In genomic region chr12:121495746-121496145, GRCh38 we compare ENCODE assay signal across 25 cellular contexts.
DNase-seq lines count a peak whose midpoint lies in the region; ATAC-seq and TF ChIP-seq lines count a peak whose summit lies in the region.
"Had no signal": no experiment of that assay in that cellular context is flagged by ENCODE, and none has a peak within 500 bp of the region (broad histone marks: within the 10 kb centered on the region; RNA-seq: fewer than 3 reads in every experiment).

No MANE protein-coding gene starts in this region.

- no peak overlapping the region for H2AFZ ChIP-seq in H9 (ENCODE audit: low read length)
- H2AFZ ChIP-seq in Karpas-422 (ENCODE audit: low read length), result no peak overlapping the region

- H3K27ac Mint-ChIP-seq in H9 (peak overlapping the region in 2 of 3 experiments; percentile 58 to 61; a peak in 2 of 7 replicates), immature natural killer cell (peak overlapping the region in 3 of 6 donors; percentile 7 to 61 (median 20))
- no peak overlapping the region for H3K27ac Mint-ChIP-seq in stimulated activated naive CD8-positive, alpha-beta T cell treated with anti-CD3 and anti-CD28 coated beads, Interleukin-15, amount 100 ng/mL, for 72 hours
- H3K27ac Mint-ChIP-seq: T-helper 2 cell treated with Interferon-gamma antibody and Interleukin-4, amounts not matched to agents 5 μg/mL and 100 μg/mL, for 36 hours had no signal

- H3K9me3 Mint-ChIP-seq in H9 (no peaks in the 10 kb centered on the region), immature natural killer cell (no peaks in the 10 kb centered on the region)
- no peaks in the 10 kb centered on the region for H3K9me3 Mint-ChIP-seq in stimulated activated naive CD8-positive, alpha-beta T cell treated with anti-CD3 and anti-CD28 coated beads, Interleukin-15, amount 100 ng/mL, for 72 hours
- H3K9me3 Mint-ChIP-seq: neural crest cell; T-helper 2 cell treated with Interferon-gamma antibody and Interleukin-4, amounts not matched to agents 5 μg/mL and 100 μg/mL, for 36 hours had no signal

- H2BK15ac ChIP-seq in H9 (ENCODE audit: low read depth, low read length), result no peak overlapping the region

- no peak overlapping the region for H3T11ph ChIP-seq in H9 (ENCODE audit: low read length)

- no peak overlapping the region for H2BK20ac ChIP-seq in H9 (ENCODE audit: low read depth, low read length, poor library complexity, severe bottlenecking)

- no peaks in the 10 kb centered on the region for H3K9me2 ChIP-seq in Karpas-422 (replicated peaks; ENCODE audit: insufficient read depth, low read length)

- H3K9ac ChIP-seq in BLaER1 (no peak overlapping the region), H9 (ENCODE audit: extremely low read depth, insufficient read length, low read length) (no peak overlapping the region), Karpas-422 (ENCODE audit: low read length) (no peak overlapping the region)

- no peaks in the 10 kb centered on the region for H3K23me2 ChIP-seq in H9 (ENCODE audit: insufficient read length, low read depth, low read length, poor library complexity, severe bottlenecking)

- no CpG with 5 or more reads among the region's 8 CpGs for WGBS in H9 (ENCODE audit: extremely low coverage, insufficient read length, low lambda C conversion rate)

- H4K5ac ChIP-seq in H9 (ENCODE audit: insufficient read length, low read depth, low read length), result no peak overlapping the region

- H3K36me3 Mint-ChIP-seq in H9 (ENCODE audit: insufficient read depth in 1 of 3, low read depth in 3 of 3), result peaks cover 13 to 47% (median 38%) of the 10 kb centered on the region in 3 experiments; a peak in 6 of 7 replicates
- peaks cover 0 to 19% (median 10%) of the 10 kb centered on the region in 3 donors for H3K36me3 Mint-ChIP-seq in immature natural killer cell

- H4K8ac ChIP-seq in H9 (replicated peaks; ENCODE audit: insufficient read length, low read depth, low read length), result no peak overlapping the region

- peaks cover 20 to 22% of the 10 kb centered on the region in 2 experiments for H3K4me1 Mint-ChIP-seq in H9
- H3K4me1 Mint-ChIP-seq in immature natural killer cell, result peaks cover 40 to 47% of the 10 kb centered on the region in 2 donors
- H3K4me1 Mint-ChIP-seq in stimulated activated naive CD8-positive, alpha-beta T cell treated with anti-CD3 and anti-CD28 coated beads, Interleukin-15, amount 100 ng/mL, for 72 hours, result peaks cover 35% of the 10 kb centered on the region

- ATAC-seq in stimulated activated naive CD8-positive, alpha-beta T cell treated with anti-CD3 and anti-CD28 coated beads, Interleukin-15, amount 100 ng/mL, for 72 hours, result no peak

- H4K20me1 ChIP-seq in BLaER1 (no peaks in the 10 kb centered on the region; the same call in 1 of the 2 replicates), H9 (ENCODE audit: control insufficient read depth, insufficient read depth, insufficient read length) (no peaks in the 10 kb centered on the region), Karpas-422 (ENCODE audit: insufficient read depth, low read depth, low read length) (no peaks in the 10 kb centered on the region)

- TF ChIP-seq CTCF in H9 (conservative IDR thresholded peaks at IDR 0.05), result no peak

- no peaks in the 10 kb centered on the region for H3K79me1 ChIP-seq in H9 (ENCODE audit: insufficient read depth, low read depth, low read length, poor library complexity, severe bottlenecking)

- H3K4me1 ChIP-seq in BLaER1 (peaks cover 65% of the 10 kb centered on the region), H9 (ENCODE audit: insufficient read depth, low read length) (no peaks in the 10 kb centered on the region), Karpas-422 (ENCODE audit: low read length) (peaks cover 6% of the 10 kb centered on the region)

- H3K56ac ChIP-seq in H9 (ENCODE audit: insufficient read length, low read depth, low read length), result no peak overlapping the region

- DNase-seq in H9, result no peak
- no peak for DNase-seq in immature natural killer cell
- DNase-seq in nucleus accumbens (lab: John Stamatoyannopoulos, UW), result peak in 29 of 56 donors; percentile 2 to 44 (median 14)
- DNase-seq in stimulated activated naive CD8-positive, alpha-beta T cell treated with anti-CD3 and anti-CD28 coated beads, Interleukin-15, amount 100 ng/mL, for 72 hours, result no peak
- DNase-seq in Karpas-422, result no peak
- no peak for DNase-seq in GDM1 (lab: John Stamatoyannopoulos, UW)
- no peak for DNase-seq in HT-29 (ENCODE audit: low spot score)
- DNase-seq: ACHN; activated CD4-positive, alpha-beta T cell treated with anti-CD3 and anti-CD28 coated beads for 1 hour; activated T-cell treated with anti-CD3 and anti-CD28 coated beads, Interleukin-2, amount 50 U/mL, for 48 hours; Caco-2; DMS79; esophagus squamous epithelium; foreskin melanocyte; GF-D8; NCI-H1694; NCI-H446 treated with DMSO at 0.1 percent for 48 hours; NCI-H774; SHP77 treated with DMSO at 0.1 percent for 48 hours; sigmoid colon; stimulated activated CD4-positive, alpha-beta T cell treated with anti-CD3 and anti-CD28 coated beads, Interleukin-4, amount 100 ng/mL, for 1 hour; transverse colon had no signal

- H3K4me3 ChIP-seq in BLaER1, result no peak overlapping the region
- H3K4me3 ChIP-seq in Karpas-422 (ENCODE audit: low read length), result no peak overlapping the region
- H3K4me3 ChIP-seq: esophagus squamous epithelium, sigmoid colon, transverse colon had no signal

- H3K4me3 Mint-ChIP-seq in H9, result no peak overlapping the region
- H3K4me3 Mint-ChIP-seq in immature natural killer cell, result peak overlapping the region in 3 of 5 donors; percentile 47 to 71 (median 64)
- H3K4me3 Mint-ChIP-seq in stimulated activated naive CD8-positive, alpha-beta T cell treated with anti-CD3 and anti-CD28 coated beads, Interleukin-15, amount 100 ng/mL, for 72 hours, result no peak overlapping the region
- H3K4me3 Mint-ChIP-seq: neural crest cell; T-helper 2 cell treated with Interferon-gamma antibody and Interleukin-4, amounts not matched to agents 5 μg/mL and 100 μg/mL, for 36 hours had no signal

- H2AK5ac ChIP-seq in H9 (ENCODE audit: insufficient read length, low read length), result no peak overlapping the region

- H3K36me3 ChIP-seq in BLaER1 (peaks cover 46% of the 10 kb centered on the region), Karpas-422 (ENCODE audit: insufficient read depth, low read length) (no peaks in the 10 kb centered on the region)
- H3K36me3 ChIP-seq: esophagus squamous epithelium, transverse colon had no signal

- no peak overlapping the region for H3K23ac ChIP-seq in H9 (ENCODE audit: insufficient read length, low read depth, low read length)

- no peak overlapping the region for H3K14ac ChIP-seq in H9 (ENCODE audit: insufficient read depth, low read length)

- H3K18ac ChIP-seq in H9 (ENCODE audit: insufficient read length, low read depth, low read length), result no peak overlapping the region

- H2BK120ac ChIP-seq in H9 (ENCODE audit: low read depth, low read length, poor library complexity, severe bottlenecking), result no peak overlapping the region

- H4K91ac ChIP-seq in H9 (ENCODE audit: insufficient read length, low read depth, low read length), result no peak overlapping the region

- peaks cover 1% of the 10 kb centered on the region; the same call in 1 of the 2 replicates for H3K27me3 Mint-ChIP-seq in H9 (ENCODE audit: low read depth)
- H3K27me3 Mint-ChIP-seq in immature natural killer cell (ENCODE audit: low read depth in 3 of 3), result peaks cover 2 to 7% (median 4%) of the 10 kb centered on the region in 3 donors
- no peaks in the 10 kb centered on the region for H3K27me3 Mint-ChIP-seq in stimulated activated naive CD8-positive, alpha-beta T cell treated with anti-CD3 and anti-CD28 coated beads, Interleukin-15, amount 100 ng/mL, for 72 hours

- no peaks in the 10 kb centered on the region for H3K9me3 ChIP-seq in BLaER1
- H3K9me3 ChIP-seq in H9 (ENCODE audit: control insufficient read depth, low read depth, low read length), result no peaks in the 10 kb centered on the region
- no peaks in the 10 kb centered on the region for H3K9me3 ChIP-seq in Karpas-422 (ENCODE audit: low read length)
- H3K9me3 ChIP-seq: Caco-2, esophagus squamous epithelium, sigmoid colon, transverse colon had no signal

- H3K4ac ChIP-seq in H9 (ENCODE audit: low read depth, low read length), result no peak overlapping the region

- no peak overlapping the region for H2BK5ac ChIP-seq in H9 (ENCODE audit: insufficient read length, low read length)

- H3K27me3 ChIP-seq in BLaER1 (no peaks in the 10 kb centered on the region), H9 (ENCODE audit: insufficient read depth, low read length) (no peaks in the 10 kb centered on the region), Karpas-422 (ENCODE audit: low read length) (no peaks in the 10 kb centered on the region)
- H3K27me3 ChIP-seq: esophagus squamous epithelium, sigmoid colon, transverse colon had no signal

- H3K4me2 ChIP-seq in BLaER1, result no peak overlapping the region
- H3K4me2 ChIP-seq in H9 (ENCODE audit: insufficient read depth, insufficient read length, low read length), result no peak overlapping the region
- H3K4me2 ChIP-seq in Karpas-422 (ENCODE audit: low read depth, low read length, poor library complexity, severe bottlenecking), result no peak overlapping the region

- H2BK12ac ChIP-seq in H9 (ENCODE audit: insufficient read length, low read depth, low read length), result no peak overlapping the region

- H3K27ac ChIP-seq in BLaER1, result 0 out of 2 replicates have a peak overlapping the region, but pooled peaks have one; percentile 4
- H3K27ac ChIP-seq in H9 (ENCODE audit: insufficient read length, low read depth, low read length), result no peak overlapping the region
- H3K27ac ChIP-seq in Karpas-422 (ENCODE audit: low read length), result no peak overlapping the region
- H3K27ac ChIP-seq: esophagus squamous epithelium, sigmoid colon, transverse colon had no signal

- H3K79me2 ChIP-seq in H9 (ENCODE audit: insufficient read depth, low read length) (0 out of 2 replicates have a peak, but pooled peaks cover 2% of the 10 kb centered on the region), Karpas-422 (ENCODE audit: low read length) (peaks cover 10% of the 10 kb centered on the region)

Comparison
In these comparisons a context has a peak if more than half of its experiments do, and no peak if none do; other contexts are left out.
1. DNase-seq: peak in nucleus accumbens (29 of 56); none in H9 (single experiment), immature natural killer cell (0 of 3), stimulated activated naive CD8-positive, alpha-beta T cell treated with anti-CD3 and anti-CD28 coated beads, Interleukin-15, amount 100 ng/mL, for 72 hours (0 of 2), Karpas-422 (single experiment), GDM1 (single experiment) and HT-29 (single experiment).
2. H3K27ac Mint-ChIP-seq: peak in H9 (2 of 3); none in stimulated activated naive CD8-positive, alpha-beta T cell treated with anti-CD3 and anti-CD28 coated beads, Interleukin-15, amount 100 ng/mL, for 72 hours (0 of 2).
3. H3K4me3 Mint-ChIP-seq: peak in immature natural killer cell (3 of 5); none in H9 (0 of 2) and stimulated activated naive CD8-positive, alpha-beta T cell treated with anti-CD3 and anti-CD28 coated beads, Interleukin-15, amount 100 ng/mL, for 72 hours (0 of 2).